Comparison of ENCODE assay signal across 10 cellular contexts in genomic region chr10:34732926-34733325, GRCh38.
DNase-seq lines count a peak whose midpoint lies in the region; ATAC-seq, FAIRE-seq and TF ChIP-seq lines count a peak whose summit lies in the region.
"Had no signal": no experiment of that assay in that cellular context is flagged by ENCODE, and none has a peak within 500 bp of the region (broad histone marks: within the 10 kb centered on the region; RNA-seq: fewer than 3 reads in every experiment).

No MANE protein-coding gene starts in this region.

- H3K9me3 ChIP-seq in K562 (replicated peaks; ENCODE audit: control insufficient read depth, insufficient read depth, low read depth, low read length) (no peaks in the 10 kb centered on the region), MG63 (no peaks in the 10 kb centered on the region)
- H3K9me3 ChIP-seq: thoracic aorta had no signal

- TF ChIP-seq CTCF in GM12864 (IDR thresholded peaks at IDR 0.05; ENCODE audit: low read depth, low read length, missing control alignments) (peak; percentile 38), LNCaP clone FGC (IDR thresholded peaks at IDR 0.05; ENCODE audit: control insufficient read depth, extremely low read depth, insufficient read depth) (peak; percentile 12; the same call in 1 of the 2 replicates), K562 (IDR thresholded peaks at IDR 0.05 in 2 of 3, conservative IDR thresholded peaks at IDR 0.05 in 1 of 3; ENCODE audit: insufficient read depth in 2 of 3, low read depth in 1 of 3, low read length in 3 of 3) (peak; percentile 50 to 57 (median 54); a peak in 5 of 6 replicates), nephron progenitor cell (IDR thresholded peaks at IDR 0.05) (peak; percentile 28)

- 8% methylated on average over 3 of the region's 4 CpGs for WGBS in K562 (ENCODE audit: insufficient coverage, low coverage, missing lambda C conversion rate)

- no peak overlapping the region for H3K4me2 ChIP-seq in K562 (ENCODE audit: insufficient read depth, low read length)

- no peak overlapping the region for H3K9ac ChIP-seq in K562 (ENCODE audit: insufficient read depth in 1 of 2, low read depth in 2 of 2, low read length in 2 of 2)

- BruUV-seq in K562 (replicated peaks; lab: Mats Ljungman, UMichigan): no TSS peak

- H3K36me3 Mint-ChIP-seq in nephron progenitor cell (ENCODE audit: low read depth): no peaks in the 10 kb centered on the region
- H3K36me3 Mint-ChIP-seq: activated naive CD4-positive, alpha-beta T cell treated with anti-CD3 and anti-CD28 coated beads, Interleukin-2, amount 50 U/mL, for 24 hours had no signal

- ATAC-seq in K562 (peak; percentile 93), GM21515 (IDR thresholded peaks at IDR 0.05; ENCODE audit: unreplicated experiment) (no peak)

- no peak overlapping the region for H3K27ac ChIP-seq in K562 (ENCODE audit: extremely low read depth, low read depth, low read length)
- H3K27ac ChIP-seq: HL-60, thoracic aorta had no signal

- no peak for DNase-seq in GM12864 (ENCODE audit: low read depth)
- DNase-seq in LNCaP clone FGC (ENCODE audit: low read depth): no peak
- DNase-seq in K562 (ENCODE audit: extremely low read depth in 1 of 4, low spot score in 3 of 4): peak; percentile 16 to 52 (median 33)
- no peak for DNase-seq in nephron progenitor cell
- DNase-seq in MG63: no peak
- DNase-seq in DMS79 treated with DMSO at 0.1 percent for 48 hours (lab: John Stamatoyannopoulos, UW): no peak

- peak; percentile 82 for FAIRE-seq in K562 (lab: Jason Lieb, UNC)

- H3K4me3 ChIP-seq in GM12864 (ENCODE audit: low read depth, low read length): no peak overlapping the region
- H3K4me3 ChIP-seq in LNCaP clone FGC (ENCODE audit: low read depth, low read length): no peak overlapping the region
- no peak overlapping the region for H3K4me3 ChIP-seq in K562
- H3K4me3 ChIP-seq in MG63: no peak overlapping the region
- H3K4me3 ChIP-seq: thoracic aorta had no signal

- H3K9me3 Mint-ChIP-seq in nephron progenitor cell: no peaks in the 10 kb centered on the region
- H3K9me3 Mint-ChIP-seq: activated naive CD4-positive, alpha-beta T cell treated with anti-CD3 and anti-CD28 coated beads, Interleukin-2, amount 50 U/mL, for 24 hours had no signal

- peaks cover 59% of the 10 kb centered on the region for H3K4me1 Mint-ChIP-seq in nephron progenitor cell
- H3K4me1 Mint-ChIP-seq: activated naive CD4-positive, alpha-beta T cell treated with anti-CD3 and anti-CD28 coated beads, Interleukin-2, amount 50 U/mL, for 24 hours had no signal

- H3K36me3 ChIP-seq in K562 (ENCODE audit: control insufficient read depth, insufficient read depth, low read length): no peaks in the 10 kb centered on the region
- H3K36me3 ChIP-seq in MG63: no peaks in the 10 kb centered on the region
- H3K36me3 ChIP-seq: thoracic aorta had no signal

- H3K27me3 ChIP-seq in K562 (ENCODE audit: control insufficient read depth in 2 of 2, insufficient read depth in 2 of 2, low read length in 2 of 2) (no peaks in the 10 kb centered on the region), MG63 (no peaks in the 10 kb centered on the region)

- TF ChIP-seq RAD21 in K562 (CRISPR knock-in tag; conservative IDR thresholded peaks at IDR 0.05 in 1 of 2, IDR thresholded peaks at IDR 0.05 in 1 of 2): peak in 1 of 2 experiments; percentile 36; a peak in 2 of 4 replicates

- H3K9me1 ChIP-seq in K562 (ENCODE audit: control insufficient read depth, insufficient read depth, low read length): no peaks in the 10 kb centered on the region

- H3K79me2 ChIP-seq in K562 (ENCODE audit: control insufficient read depth, insufficient read depth, low read length): no peaks in the 10 kb centered on the region

- in situ Hi-C loops in K562 (cut with MboI): no loop called here

- intact Hi-C loops in K562 (cut with micrococcal nuclease): loop anchor here (10.0 kb wide), 1 partner anchor 68 kb away; no protein-coding TSS in a partner anchor

- no peak overlapping the region for H3K27ac Mint-ChIP-seq in nephron progenitor cell
- H3K27ac Mint-ChIP-seq: activated naive CD4-positive, alpha-beta T cell treated with anti-CD3 and anti-CD28 coated beads, Interleukin-2, amount 50 U/mL, for 24 hours had no signal

- no peaks in the 10 kb centered on the region for H3K4me1 ChIP-seq in K562 (replicated peaks in 1 of 2; ENCODE audit: control insufficient read depth in 2 of 2, insufficient read depth in 2 of 2, low read length in 2 of 2)

- no peak for TF ChIP-seq POLR2A in K562 (conservative IDR thresholded peaks at IDR 0.05)

- no peaks in the 10 kb centered on the region for H3K27me3 Mint-ChIP-seq in nephron progenitor cell (ENCODE audit: low read depth, poor library complexity)

- TF ChIP-seq EP300 in K562 (IDR thresholded peaks at IDR 0.05; ENCODE audit: low read length): no peak

- CTCF ChIA-PET in K562 (lab: Yijun Ruan, JAX; ENCODE audit: low intra/inter-chr PET ratio): no interaction called here

- H2AFZ ChIP-seq in K562 (ENCODE audit: low read depth, low read length): no peak overlapping the region

- H3K4me3 Mint-ChIP-seq in nephron progenitor cell: no peak overlapping the region
- H3K4me3 Mint-ChIP-seq: activated naive CD4-positive, alpha-beta T cell treated with anti-CD3 and anti-CD28 coated beads, Interleukin-2, amount 50 U/mL, for 24 hours had no signal

- POLR2A ChIA-PET in K562 (lab: Yijun Ruan, JAX): interaction anchor here (1.7 kb wide), 1 partner anchor 10 kb away, joined by 4 read pairs; no protein-coding TSS in a partner anchor

- no peaks in the 10 kb centered on the region for H4K20me1 ChIP-seq in K562 (replicated peaks; ENCODE audit: control insufficient read depth, insufficient read depth, low read length)

TF ChIP-seq in K562, 482 proteins besides CTCF, POLR2A, EP300 and RAD21:
- peak; percentile 71 for TF ChIP-seq HMBOX1 (IDR thresholded peaks at IDR 0.05)
- TF ChIP-seq SMARCA4 (IDR thresholded peaks at IDR 0.05): peak; percentile 48; the same call in 1 of the 2 replicates
- TF ChIP-seq DMBX1 (CRISPR knock-in tag; IDR thresholded peaks at IDR 0.05; ENCODE audit: borderline replicate concordance): no peak
- TF ChIP-seq, protein P1, sequence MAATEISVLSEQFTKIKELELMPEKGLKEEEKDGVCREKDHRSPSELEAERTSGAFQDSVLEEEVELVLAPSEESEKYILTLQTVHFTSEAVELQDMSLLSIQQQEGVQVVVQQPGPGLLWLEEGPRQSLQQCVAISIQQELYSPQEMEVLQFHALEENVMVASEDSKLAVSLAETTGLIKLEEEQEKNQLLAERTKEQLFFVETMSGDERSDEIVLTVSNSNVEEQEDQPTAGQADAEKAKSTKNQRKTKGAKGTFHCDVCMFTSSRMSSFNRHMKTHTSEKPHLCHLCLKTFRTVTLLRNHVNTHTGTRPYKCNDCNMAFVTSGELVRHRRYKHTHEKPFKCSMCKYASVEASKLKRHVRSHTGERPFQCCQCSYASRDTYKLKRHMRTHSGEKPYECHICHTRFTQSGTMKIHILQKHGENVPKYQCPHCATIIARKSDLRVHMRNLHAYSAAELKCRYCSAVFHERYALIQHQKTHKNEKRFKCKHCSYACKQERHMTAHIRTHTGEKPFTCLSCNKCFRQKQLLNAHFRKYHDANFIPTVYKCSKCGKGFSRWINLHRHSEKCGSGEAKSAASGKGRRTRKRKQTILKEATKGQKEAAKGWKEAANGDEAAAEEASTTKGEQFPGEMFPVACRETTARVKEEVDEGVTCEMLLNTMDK (IDR thresholded peaks at IDR 0.05; ENCODE audit: borderline replicate concordance, insufficient read depth, low read depth, low read length, poor library complexity, severe bottlenecking): peak; percentile 50
- 0 out of 4 replicates have a peak, but pooled peaks of 1 of the 2 experiments have one; percentile 28 for TF ChIP-seq FOXK2 (conservative IDR thresholded peaks at IDR 0.05 in 1 of 2, IDR thresholded peaks at IDR 0.05 in 1 of 2; ENCODE audit: low read depth in 2 of 2)

Comparison
In these comparisons a context has a peak if more than half of its experiments do, and no peak if none do; other contexts are left out.
1. DNase-seq: peak in K562 (4 of 4); none in GM12864 (single experiment), LNCaP clone FGC (single experiment), nephron progenitor cell (single experiment), MG63 (single experiment) and DMS79 treated with DMSO at 0.1 percent for 48 hours (single experiment).
2. Peak in every context shown above with its lines, with median percentiles within 50 percentile points of each other: CTCF ChIP-seq.